In the genomic region with DNA sequence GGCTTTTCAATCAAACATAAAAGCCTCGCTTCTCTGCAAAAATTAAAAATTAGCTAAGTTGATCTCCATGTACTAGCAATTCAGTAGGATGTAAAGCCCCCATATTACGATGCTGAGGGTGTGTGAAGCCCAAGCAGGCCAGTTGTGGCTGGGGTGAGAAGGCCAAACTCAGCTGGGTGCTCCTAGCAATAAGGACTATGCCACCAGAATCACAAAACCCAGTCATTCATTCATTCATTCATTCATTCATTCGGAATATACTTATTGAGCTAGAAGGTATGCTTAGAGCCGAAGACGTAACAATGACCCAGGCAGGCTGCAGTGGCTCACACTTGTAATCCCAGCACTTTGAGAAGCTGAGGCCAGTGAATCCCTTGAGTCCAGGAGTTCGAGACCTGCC, we compare ENCODE assay signal across 20 cellular contexts. TPM values are rescaled to one million over a fixed set of nuclear protein-coding genes. Genes with fewer than 3 reads are reported as not detected.
DNase-seq lines count a peak whose midpoint lies in the region; ATAC-seq, FAIRE-seq and TF ChIP-seq lines count a peak whose summit lies in the region.
"Had no signal": no experiment of that assay in that cellular context is flagged by ENCODE, and none has a peak within 500 bp of the region (broad histone marks: within the 10 kb centered on the region; RNA-seq: fewer than 3 reads in every experiment).

No MANE protein-coding gene starts in this region.

- TF ChIP-seq POLR2A in A549 (IDR thresholded peaks at IDR 0.05; ENCODE audit: low read length): no peak
- no peak for TF ChIP-seq POLR2A in K562 (conservative IDR thresholded peaks at IDR 0.05)

- CTCF ChIA-PET in A549 (lab: Yijun Ruan, JAX): interaction anchor here (1.1 to 7.8 kb wide), 13 partner anchors 7 to 126 kb away, joined by 3 to 99 read pairs (median 11); partner anchors contain the start of gene NUFIP2
- CTCF ChIA-PET in HEK293 (lab: Yijun Ruan, JAX): interaction anchor here (0.6 to 1.8 kb wide), 10 partner anchors 9 to 851 kb away, joined by 3 to 11 read pairs (median 4); no protein-coding TSS in a partner anchor
- CTCF ChIA-PET in K562 (lab: Yijun Ruan, JAX; ENCODE audit: low intra/inter-chr PET ratio): no interaction called here

- 91% methylated on average over 6 of the region's 6 CpGs for WGBS in A549 (ENCODE audit: missing lambda C conversion rate)
- WGBS in K562 (ENCODE audit: insufficient coverage, low coverage, missing lambda C conversion rate): 59% methylated on average over 6 of the region's 6 CpGs
- WGBS in mesenchymal stem cell: 97% methylated on average over 5 of the region's 6 CpGs

- H3K9ac ChIP-seq in K562 (ENCODE audit: insufficient read depth in 1 of 2, low read depth in 2 of 2, low read length in 2 of 2) (no peak overlapping the region), mesenchymal stem cell (ENCODE audit: low read length) (no peak overlapping the region)
- H3K9ac ChIP-seq: KMS-11 had no signal

- no TSS peak for BruUV-seq in K562 (replicated peaks; lab: Mats Ljungman, UMichigan)

- H3K4me1 ChIP-seq in A549: peaks cover 43% of the 10 kb centered on the region
- no peaks in the 10 kb centered on the region for H3K4me1 ChIP-seq in HEK293 (ENCODE audit: control insufficient read depth, insufficient read depth, low read length)
- H3K4me1 ChIP-seq in K562 (replicated peaks in 1 of 2; ENCODE audit: control insufficient read depth in 2 of 2, insufficient read depth in 2 of 2, low read length in 2 of 2): peaks cover 3 to 7% of the 10 kb centered on the region in 2 experiments; a peak in 2 of 5 replicates
- H3K4me1 ChIP-seq in mesenchymal stem cell (ENCODE audit: control insufficient read depth, insufficient read depth, low read depth, low read length): peaks cover 20% of the 10 kb centered on the region
- no peaks in the 10 kb centered on the region for H3K4me1 ChIP-seq in left ventricle myocardium inferior
- H3K4me1 ChIP-seq: HAP-1 had no signal

- no peaks in the 10 kb centered on the region for H3K79me2 ChIP-seq in K562 (ENCODE audit: control insufficient read depth, insufficient read depth, low read length)

- no peak for DNase-seq in A549 (ENCODE audit: low read depth in 1 of 2, low spot score in 1 of 2)
- no peak for DNase-seq in K562 (ENCODE audit: extremely low read depth in 1 of 4, low spot score in 3 of 4)
- DNase-seq in mesenchymal stem cell: no peak
- no peak for DNase-seq in left ventricle myocardium inferior
- no peak for DNase-seq in 8988T
- DNase-seq: AML-193; CD4-positive, alpha-beta memory T cell; DMS153; DMS79; GDM1 had no signal

- H3K14ac ChIP-seq in mesenchymal stem cell (ENCODE audit: low read length in 2 of 2): no peak overlapping the region

- FAIRE-seq in A549 (lab: Jason Lieb, UNC) (no peak), K562 (lab: Jason Lieb, UNC) (no peak)
- FAIRE-seq: A204.1, HTR-8/SVneo had no signal

- no peaks in the 10 kb centered on the region for H3K9me3 ChIP-seq in A549
- no peaks in the 10 kb centered on the region for H3K9me3 ChIP-seq in HEK293 (ENCODE audit: control insufficient read depth, insufficient read depth, low read depth, low read length)
- H3K9me3 ChIP-seq in K562 (replicated peaks; ENCODE audit: control insufficient read depth, insufficient read depth, low read depth, low read length): no peaks in the 10 kb centered on the region
- no peaks in the 10 kb centered on the region for H3K9me3 ChIP-seq in mesenchymal stem cell (ENCODE audit: control insufficient read depth, low read length)
- no peaks in the 10 kb centered on the region for H3K9me3 ChIP-seq in left ventricle myocardium inferior (replicated peaks)
- H3K9me3 ChIP-seq: HAP-1 had no signal

- peak overlapping the region in 1 of 2 experiments; percentile 50 for H2BK12ac ChIP-seq in mesenchymal stem cell (ENCODE audit: low read length in 2 of 2)

- TF ChIP-seq RAD21 in A549 (conservative IDR thresholded peaks at IDR 0.05 in 1 of 2, IDR thresholded peaks at IDR 0.05 in 1 of 2): no peak
- TF ChIP-seq RAD21 in K562 (CRISPR knock-in tag; conservative IDR thresholded peaks at IDR 0.05 in 1 of 2, IDR thresholded peaks at IDR 0.05 in 1 of 2): no peak

- no peak overlapping the region for H4K8ac ChIP-seq in mesenchymal stem cell (ENCODE audit: low read length)

- intact Hi-C loops in K562 (cut with micrococcal nuclease) (loop anchor here (10.0 kb wide), 1 partner anchor 98 kb away; no protein-coding TSS in a partner anchor), left ventricle myocardium inferior (cut with micrococcal nuclease) (no loop called here)

- no peak overlapping the region for H2BK120ac ChIP-seq in mesenchymal stem cell (ENCODE audit: low read depth, low read length)

- H3K9me1 ChIP-seq in K562 (ENCODE audit: control insufficient read depth, insufficient read depth, low read length): no peaks in the 10 kb centered on the region

- in situ Hi-C loops in K562 (cut with MboI): no loop called here

- ATAC-seq in A549 (no peak), K562 (no peak), GM18502 (IDR thresholded peaks at IDR 0.05; ENCODE audit: poor library complexity, unreplicated experiment) (no peak)

- no peak overlapping the region for H3K4ac ChIP-seq in mesenchymal stem cell (ENCODE audit: low read depth in 1 of 2, low read length in 2 of 2)

- H3K4me2 ChIP-seq in A549: no peak overlapping the region
- H3K4me2 ChIP-seq in K562 (ENCODE audit: insufficient read depth, low read length): no peak overlapping the region
- H3K4me2 ChIP-seq in mesenchymal stem cell (ENCODE audit: low read length, poor library complexity, severe bottlenecking): no peak overlapping the region
- H3K4me2 ChIP-seq: KMS-11 had no signal

- no peak overlapping the region for H3K18ac ChIP-seq in mesenchymal stem cell (ENCODE audit: low read depth in 1 of 2, low read length in 2 of 2)

- H2BK5ac ChIP-seq in mesenchymal stem cell (ENCODE audit: low read depth, low read length, poor library complexity, severe bottlenecking): no peak overlapping the region

- H3K27me3 ChIP-seq in K562 (ENCODE audit: control insufficient read depth in 2 of 2, insufficient read depth in 2 of 2, low read length in 2 of 2) (no peaks in the 10 kb centered on the region), mesenchymal stem cell (ENCODE audit: control insufficient read depth in 1 of 2, insufficient read depth in 1 of 2, low read length in 2 of 2) (no peaks in the 10 kb centered on the region), left ventricle myocardium inferior (ENCODE audit: low read depth) (no peaks in the 10 kb centered on the region)

- no peak for TF ChIP-seq CTCF in A549 (IDR thresholded peaks at IDR 0.05)
- no peak for TF ChIP-seq CTCF in HEK293 (tag by site-specific recombination; IDR thresholded peaks at IDR 0.05)
- no peak for TF ChIP-seq CTCF in K562 (IDR thresholded peaks at IDR 0.05 in 2 of 3, conservative IDR thresholded peaks at IDR 0.05 in 1 of 3; ENCODE audit: insufficient read depth in 2 of 3, low read depth in 1 of 3, low read length in 3 of 3)
- no peak for TF ChIP-seq CTCF in left ventricle myocardium inferior (IDR thresholded peaks at IDR 0.05; ENCODE audit: borderline replicate concordance)

- no peak overlapping the region for H3K4me3 ChIP-seq in A549
- no peak overlapping the region for H3K4me3 ChIP-seq in HEK293 (ENCODE audit: low read depth, low read length)
- no peak overlapping the region for H3K4me3 ChIP-seq in K562
- no peak overlapping the region for H3K4me3 ChIP-seq in mesenchymal stem cell (ENCODE audit: insufficient read depth in 1 of 2, low read depth in 1 of 2, low read length in 2 of 2)
- no peak overlapping the region for H3K4me3 ChIP-seq in left ventricle myocardium inferior
- H3K4me3 ChIP-seq: HAP-1 had no signal

- H2AK5ac ChIP-seq in mesenchymal stem cell (ENCODE audit: low read length, severe bottlenecking): peak overlapping the region; percentile 86

- H4K91ac ChIP-seq in mesenchymal stem cell (ENCODE audit: low read length): peak overlapping the region; percentile 39

- H2AFZ ChIP-seq in K562 (ENCODE audit: low read depth, low read length): no peak overlapping the region
- no peak overlapping the region for H2AFZ ChIP-seq in mesenchymal stem cell (ENCODE audit: low read depth, low read length)

- H3K27ac ChIP-seq in A549: peak overlapping the region; percentile 2 to 93; a peak in 4 of 6 replicates
- H3K27ac ChIP-seq in HEK293 (ENCODE audit: extremely low read depth, low read depth, low read length): no peak overlapping the region
- H3K27ac ChIP-seq in K562 (ENCODE audit: extremely low read depth, low read depth, low read length): no peak overlapping the region
- H3K27ac ChIP-seq in mesenchymal stem cell (ENCODE audit: low read length, poor library complexity, severe bottlenecking): no peak overlapping the region
- H3K27ac ChIP-seq in left ventricle myocardium inferior (replicated peaks): no peak overlapping the region
- H3K27ac ChIP-seq: KMS-11 had no signal

- no peak overlapping the region for H3K23ac ChIP-seq in mesenchymal stem cell (ENCODE audit: low read length in 2 of 2)

- H3K79me1 ChIP-seq in mesenchymal stem cell (replicated peaks; ENCODE audit: low read length, poor library complexity, severe bottlenecking): no peaks in the 10 kb centered on the region

- no peaks in the 10 kb centered on the region for H4K20me1 ChIP-seq in K562 (replicated peaks; ENCODE audit: control insufficient read depth, insufficient read depth, low read length)

- TF ChIP-seq EP300 in A549 (IDR thresholded peaks at IDR 0.05) (no peak), K562 (IDR thresholded peaks at IDR 0.05; ENCODE audit: low read length) (no peak)

- H2BK15ac ChIP-seq in mesenchymal stem cell (ENCODE audit: low read depth, poor library complexity, severe bottlenecking): no peak overlapping the region

- POLR2A ChIA-PET in A549 (lab: Yijun Ruan, JAX) (interaction anchor here (1.0 kb wide), 1 partner anchor 9 kb away, joined by 3 read pairs; no protein-coding TSS in a partner anchor), HEK293 (lab: Yijun Ruan, JAX) (no interaction called here), K562 (lab: Yijun Ruan, JAX) (interaction anchor here (0.6 to 1.3 kb wide), 2 partner anchors 13 to 50 kb away, joined by 3 to 4 read pairs; no protein-coding TSS in a partner anchor)

- H3K36me3 ChIP-seq in HEK293 (ENCODE audit: control insufficient read depth in 2 of 2, insufficient read depth in 1 of 2, low read length in 2 of 2) (no peaks in the 10 kb centered on the region), K562 (ENCODE audit: control insufficient read depth, insufficient read depth, low read length) (no peaks in the 10 kb centered on the region), mesenchymal stem cell (ENCODE audit: control insufficient read depth in 1 of 2, insufficient read depth in 2 of 2, low read depth in 1 of 2, low read length in 2 of 2) (no peaks in the 10 kb centered on the region), left ventricle myocardium inferior (no peaks in the 10 kb centered on the region)
- H3K36me3 ChIP-seq: HAP-1 had no signal

RNA-seq across cellular contexts. Expression of gene CRYBA1, which starts 3.9 kb away (rescaled TPM):
- polyA plus RNA-seq in A549 (2011; rRNA removed) (0.10 TPM in 1 of 2 replicates, not detected in the other), A549 (2017; fragmentation: RNase III; extraction: RNeasy Plus Mini Kit Qiagen cat#74134 plus additional on column Dnase treatment) (0.12 TPM in 1 of 3 replicates, not detected in the others), K562 (2011; rRNA removed) (not detected in 2 replicates), K562 (2014; fragmentation: Illumina TruSeq; extraction: Trizol) (not detected in 2 replicates), K562 (2014; fragmentation: Nextera tagmentation; extraction: Ambion mirVana) (not detected), K562 (2014; rRNA removed) (not detected in 2 replicates)
- polyA plus RNA-seq in A549 (2012; cell fraction: cytosol; rRNA removed): not detected in 2 replicates
- polyA plus RNA-seq in A549 (2012; cell fraction: nucleus; rRNA removed): not detected in 2 replicates
- not detected in 2 replicates for polyA minus RNA-seq in A549 (2011; rRNA and poly(A)+ RNA removed)
- total RNA-seq in K562 (2011; cell fraction: chromatin; rRNA removed; ENCODE audit: low replicate concordance): not detected in 2 replicates
- not detected in 2 replicates for total RNA-seq in K562 (2011; cell fraction: nucleolus; rRNA removed)
- not detected in 2 replicates for total RNA-seq in K562 (2011; cell fraction: nucleoplasm; rRNA removed)
- total RNA-seq in K562 (2014; rRNA removed) (not detected in 2 replicates), K562 (2014; rRNA removed; fragmentation: Illumina TruSeq; extraction: Trizol) (not detected in 2 replicates), K562 (2015; rRNA removed; fragmentation: Illumina TruSeq; extraction: Trizol) (not detected in 2 replicates), K562 (2021) (not detected in 2 replicates), left ventricle myocardium inferior (not detected)
- polyA plus RNA-seq in K562 (2011; cell fraction: cytosol; rRNA removed): not detected in 2 replicates
- polyA plus RNA-seq in K562 (2011; cell fraction: nucleus; rRNA removed): not detected in 2 replicates
- not detected in 2 replicates for polyA plus RNA-seq in K562 (2012)
- polyA minus RNA-seq in K562 (2011; rRNA and poly(A)+ RNA removed): not detected in 2 replicates
- not detected in 2 replicates for polyA minus RNA-seq in K562 (2011; cell fraction: cytosol; rRNA and poly(A)+ RNA removed)
- polyA minus RNA-seq in K562 (2011; cell fraction: nucleus; rRNA and poly(A)+ RNA removed): not detected in 2 replicates
- not detected for polyA plus RNA-seq in mesenchymal stem cell (2013, experiment 1 of 2)
- polyA plus RNA-seq in mesenchymal stem cell (2013, experiment 2 of 2): not detected
- total RNA-seq: CD4-positive, alpha-beta memory T cell; Daoy; H4 had no signal
- polyA plus RNA-seq: BJ; CD14-positive monocyte; CD4-positive, alpha-beta memory T cell had no signal

RNA-seq across cellular contexts. Expression of gene NUFIP2, which starts 51.2 kb away (rescaled TPM):
- 29.4 and 34.7 TPM in 2 replicates for polyA plus RNA-seq in A549 (2011; rRNA removed)
- 16.7 and 27.9 TPM in 2 replicates for polyA plus RNA-seq in A549 (2012; cell fraction: cytosol; rRNA removed)
- polyA plus RNA-seq in A549 (2012; cell fraction: nucleus; rRNA removed): 17.7 and 57.6 TPM in 2 replicates
- polyA plus RNA-seq in A549 (2017; fragmentation: RNase III; extraction: RNeasy Plus Mini Kit Qiagen cat#74134 plus additional on column Dnase treatment): 33.0 to 33.5 TPM (median 33.1 TPM) in 3 replicates
- 43.2 and 49.0 TPM in 2 replicates for polyA minus RNA-seq in A549 (2011; rRNA and poly(A)+ RNA removed)
- total RNA-seq in K562 (2011; cell fraction: chromatin; rRNA removed; ENCODE audit: low replicate concordance): 21.2 and 65.7 TPM in 2 replicates
- 15.5 and 20.2 TPM in 2 replicates for total RNA-seq in K562 (2011; cell fraction: nucleolus; rRNA removed)
- total RNA-seq in K562 (2011; cell fraction: nucleoplasm; rRNA removed): 37.1 and 71.8 TPM in 2 replicates
- total RNA-seq in K562 (2014; rRNA removed): 18.5 and 22.7 TPM in 2 replicates
- 38.4 and 41.3 TPM in 2 replicates for total RNA-seq in K562 (2014; rRNA removed; fragmentation: Illumina TruSeq; extraction: Trizol)
- 35.9 and 40.7 TPM in 2 replicates for total RNA-seq in K562 (2015; rRNA removed; fragmentation: Illumina TruSeq; extraction: Trizol)
- 37.8 and 38.2 TPM in 2 replicates for total RNA-seq in K562 (2021)
- 10.0 and 14.1 TPM in 2 replicates for polyA plus RNA-seq in K562 (2011; rRNA removed)
- polyA plus RNA-seq in K562 (2011; cell fraction: cytosol; rRNA removed): 6.2 and 32.3 TPM in 2 replicates
- 19.3 and 40.9 TPM in 2 replicates for polyA plus RNA-seq in K562 (2011; cell fraction: nucleus; rRNA removed)
- polyA plus RNA-seq in K562 (2012): 16.7 and 20.6 TPM in 2 replicates
- polyA plus RNA-seq in K562 (2014; fragmentation: Illumina TruSeq; extraction: Trizol): 24.2 and 26.7 TPM in 2 replicates
- 1 to 10 TPM; 4.9 to 6.1 TPM for polyA plus RNA-seq in K562 (2014; fragmentation: Nextera tagmentation; extraction: Ambion mirVana)
- 14.6 and 15.3 TPM in 2 replicates for polyA plus RNA-seq in K562 (2014; rRNA removed)
- polyA minus RNA-seq in K562 (2011; rRNA and poly(A)+ RNA removed): 16.1 and 19.8 TPM in 2 replicates
- polyA minus RNA-seq in K562 (2011; cell fraction: cytosol; rRNA and poly(A)+ RNA removed): 27.9 and 30.0 TPM in 2 replicates
- polyA minus RNA-seq in K562 (2011; cell fraction: nucleus; rRNA and poly(A)+ RNA removed): 11.7 and 17.8 TPM in 2 replicates
- 24.4 TPM for polyA plus RNA-seq in mesenchymal stem cell (2013, experiment 1 of 2)
- polyA plus RNA-seq in mesenchymal stem cell (2013, experiment 2 of 2): 22.7 TPM
- 40.5 TPM for total RNA-seq in left ventricle myocardium inferior

Comparison
In these comparisons a context has a peak if more than half of its experiments do, and no peak if none do; other contexts are left out.
1. H3K27ac ChIP-seq: peak in A549 (2 of 2); none in HEK293 (single experiment), K562 (single experiment), mesenchymal stem cell (single experiment) and left ventricle myocardium inferior (single experiment).